ENCODE assay signal across 21 cellular contexts in the genomic region with DNA sequence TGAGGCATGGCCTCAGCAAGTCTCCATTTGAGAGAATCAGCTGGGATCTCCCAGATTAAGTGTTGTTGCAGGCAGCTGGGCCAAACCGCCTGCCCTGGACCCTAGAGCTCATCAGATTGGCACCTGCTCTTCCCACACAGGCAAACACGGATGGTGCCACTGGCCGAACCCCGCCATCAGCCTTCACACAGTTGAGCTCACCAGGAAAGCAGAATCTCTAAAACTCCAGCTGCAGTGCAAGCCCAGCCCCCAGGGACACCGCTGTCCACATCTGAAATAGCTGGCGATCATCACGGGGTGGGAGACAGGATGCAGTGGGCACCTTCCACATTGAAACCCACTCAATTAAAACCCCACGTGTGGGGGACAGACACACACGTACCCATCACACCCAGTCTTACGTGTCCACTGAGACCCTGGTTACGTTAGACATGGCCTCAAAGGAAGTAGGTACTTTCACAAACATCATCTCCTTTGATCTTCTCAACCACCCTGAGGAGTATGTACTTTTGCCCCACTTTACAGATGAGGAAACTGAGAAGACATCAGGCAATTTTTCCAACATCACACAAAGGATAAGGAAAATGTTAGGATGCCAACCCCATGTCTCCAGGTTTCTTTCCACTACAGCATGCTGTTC.
DNase-seq lines count a peak whose midpoint lies in the region; ATAC-seq and TF ChIP-seq lines count a peak whose summit lies in the region.
"Had no signal": no experiment of that assay in that cellular context is flagged by ENCODE, and none has a peak within 500 bp of the region (broad histone marks: within the 10 kb centered on the region; RNA-seq: fewer than 3 reads in every experiment).

No MANE protein-coding gene starts in this region.

- H3K27ac Mint-ChIP-seq in stimulated activated naive CD8-positive, alpha-beta T cell treated with anti-CD3 and anti-CD28 coated beads, Interleukin-15, amount 100 ng/mL, for 72 hours = no peak overlapping the region
- peak overlapping the region; percentile 32 for H3K27ac Mint-ChIP-seq in endothelial cell (ENCODE audit: unreplicated experiment)
- H3K27ac Mint-ChIP-seq in activated naive CD8-positive, alpha-beta T cell treated with anti-CD3 and anti-CD28 coated beads, Interleukin-2, amount 50 U/mL, for 24 hours = no peak overlapping the region
- H3K27ac Mint-ChIP-seq: activated CD4-positive, alpha-beta T cell treated with anti-CD3 and anti-CD28 coated beads for 36 hours; naive thymus-derived CD8-positive, alpha-beta T cell; T-cell had no signal

- DNase-seq in stimulated activated naive CD8-positive, alpha-beta T cell treated with anti-CD3 and anti-CD28 coated beads, Interleukin-15, amount 100 ng/mL, for 72 hours = no peak
- DNase-seq in stimulated activated naive CD8-positive, alpha-beta T cell treated with anti-CD3 and anti-CD28 coated beads, Interleukin-15, Interleukin-2, amounts not matched to agents 100 U/mL and 50 U/mL, for 24 hours = no peak
- DNase-seq in SHP77 (lab: John Stamatoyannopoulos, UW) = peak; percentile 82 to 89
- no peak for DNase-seq in endothelial cell (ENCODE audit: low spot score)
- DNase-seq in NK-92 treated with Interleukin-12 subunit alpha and Interleukin-12 subunit beta, amount 100 ng/mL, for 24 hours (lab: John Stamatoyannopoulos, UW) = no peak
- no peak for DNase-seq in activated naive CD8-positive, alpha-beta T cell treated with anti-CD3 and anti-CD28 coated beads, Interleukin-2, amount 50 U/mL, for 24 hours
- DNase-seq in activated CD4-positive, alpha-beta T cell treated with anti-CD3 and anti-CD28 coated beads, Interleukin-2, amount 50 U/mL, for 48 hours = no peak
- DNase-seq: ACHN; activated CD4-positive, alpha-beta T cell treated with anti-CD3 and anti-CD28 coated beads for 36 hours; activated CD8-positive, alpha-beta memory T cell treated with anti-CD3 and anti-CD28 coated beads, Interleukin-2, amount 50 U/mL, for 4 hours; activated gamma-delta T cell treated with Interleukin-2 at 50 U/mL for 16 hours; glutamatergic neuron; naive thymus-derived CD8-positive, alpha-beta T cell; NCI-H1930; NCI-H2227 treated with DMSO at 0.1 percent for 48 hours; PC-9; spleen; stimulated activated CD4-positive, alpha-beta T cell treated with anti-CD3 and anti-CD28 coated beads, Interleukin-4, amount 100 ng/mL, for 1 hour; T-cell; upper lobe of right lung had no signal

- peak; percentile 44 for ATAC-seq in stimulated activated naive CD8-positive, alpha-beta T cell treated with anti-CD3 and anti-CD28 coated beads, Interleukin-15, amount 100 ng/mL, for 72 hours
- no peak for ATAC-seq in stimulated activated naive CD8-positive, alpha-beta T cell treated with anti-CD3 and anti-CD28 coated beads, Interleukin-15, Interleukin-2, amounts not matched to agents 100 U/mL and 50 U/mL, for 24 hours
- ATAC-seq in GM21423 (IDR thresholded peaks at IDR 0.05; ENCODE audit: unreplicated experiment) = no peak
- ATAC-seq in activated naive CD8-positive, alpha-beta T cell treated with anti-CD3 and anti-CD28 coated beads, Interleukin-2, amount 50 U/mL, for 24 hours = no peak
- ATAC-seq: activated CD4-positive, alpha-beta T cell treated with anti-CD3 and anti-CD28 coated beads for 36 hours; naive thymus-derived CD8-positive, alpha-beta T cell; T-cell; upper lobe of right lung had no signal

- H3K4me3 Mint-ChIP-seq in stimulated activated naive CD8-positive, alpha-beta T cell treated with anti-CD3 and anti-CD28 coated beads, Interleukin-15, amount 100 ng/mL, for 72 hours = no peak overlapping the region
- no peak overlapping the region for H3K4me3 Mint-ChIP-seq in endothelial cell (ENCODE audit: unreplicated experiment)
- H3K4me3 Mint-ChIP-seq in activated naive CD8-positive, alpha-beta T cell treated with anti-CD3 and anti-CD28 coated beads, Interleukin-2, amount 50 U/mL, for 24 hours = no peak overlapping the region
- H3K4me3 Mint-ChIP-seq: activated CD4-positive, alpha-beta T cell treated with anti-CD3 and anti-CD28 coated beads for 36 hours; naive thymus-derived CD8-positive, alpha-beta T cell; T-cell had no signal

- H3K4me1 Mint-ChIP-seq in stimulated activated naive CD8-positive, alpha-beta T cell treated with anti-CD3 and anti-CD28 coated beads, Interleukin-15, amount 100 ng/mL, for 72 hours = peaks cover 12% of the 10 kb centered on the region
- peaks cover 16% of the 10 kb centered on the region for H3K4me1 Mint-ChIP-seq in endothelial cell (ENCODE audit: unreplicated experiment)
- peaks cover 2% of the 10 kb centered on the region for H3K4me1 Mint-ChIP-seq in activated naive CD8-positive, alpha-beta T cell treated with anti-CD3 and anti-CD28 coated beads, Interleukin-2, amount 50 U/mL, for 24 hours
- H3K4me1 Mint-ChIP-seq: activated CD4-positive, alpha-beta T cell treated with anti-CD3 and anti-CD28 coated beads for 36 hours had no signal

- H3K36me3 Mint-ChIP-seq in endothelial cell (ENCODE audit: low read depth, unreplicated experiment) = no peaks in the 10 kb centered on the region
- H3K36me3 Mint-ChIP-seq in activated naive CD8-positive, alpha-beta T cell treated with anti-CD3 and anti-CD28 coated beads, Interleukin-2, amount 50 U/mL, for 24 hours (ENCODE audit: low read depth) = no peaks in the 10 kb centered on the region
- H3K36me3 Mint-ChIP-seq: naive thymus-derived CD8-positive, alpha-beta T cell; T-cell had no signal

- H3K9me3 Mint-ChIP-seq in stimulated activated naive CD8-positive, alpha-beta T cell treated with anti-CD3 and anti-CD28 coated beads, Interleukin-15, amount 100 ng/mL, for 72 hours = no peaks in the 10 kb centered on the region
- no peaks in the 10 kb centered on the region for H3K9me3 Mint-ChIP-seq in endothelial cell (ENCODE audit: unreplicated experiment)
- no peaks in the 10 kb centered on the region for H3K9me3 Mint-ChIP-seq in activated naive CD8-positive, alpha-beta T cell treated with anti-CD3 and anti-CD28 coated beads, Interleukin-2, amount 50 U/mL, for 24 hours
- H3K9me3 Mint-ChIP-seq: T-cell had no signal

- H3K27me3 Mint-ChIP-seq in stimulated activated naive CD8-positive, alpha-beta T cell treated with anti-CD3 and anti-CD28 coated beads, Interleukin-15, amount 100 ng/mL, for 72 hours = peaks cover 43% of the 10 kb centered on the region
- peaks cover 14% of the 10 kb centered on the region for H3K27me3 Mint-ChIP-seq in endothelial cell (ENCODE audit: unreplicated experiment)
- peaks cover 21% of the 10 kb centered on the region for H3K27me3 Mint-ChIP-seq in activated naive CD8-positive, alpha-beta T cell treated with anti-CD3 and anti-CD28 coated beads, Interleukin-2, amount 50 U/mL, for 24 hours

- TF ChIP-seq CTCF in endothelial cell (IDR thresholded peaks at IDR 0.05; ENCODE audit: unreplicated experiment) = no peak

Comparison
In these comparisons a context has a peak if more than half of its experiments do, and no peak if none do; other contexts are left out.
1. DNase-seq: peak in SHP77 (2 of 2); none in stimulated activated naive CD8-positive, alpha-beta T cell treated with anti-CD3 and anti-CD28 coated beads, Interleukin-15, amount 100 ng/mL, for 72 hours (0 of 2), stimulated activated naive CD8-positive, alpha-beta T cell treated with anti-CD3 and anti-CD28 coated beads, Interleukin-15, Interleukin-2, amounts not matched to agents 100 U/mL and 50 U/mL, for 24 hours (single experiment), endothelial cell (single experiment), NK-92 treated with Interleukin-12 subunit alpha and Interleukin-12 subunit beta, amount 100 ng/mL, for 24 hours (single experiment), activated naive CD8-positive, alpha-beta T cell treated with anti-CD3 and anti-CD28 coated beads, Interleukin-2, amount 50 U/mL, for 24 hours (single experiment) and activated CD4-positive, alpha-beta T cell treated with anti-CD3 and anti-CD28 coated beads, Interleukin-2, amount 50 U/mL, for 48 hours (0 of 2).